ENCODE assay signal across 10 cellular contexts in the genomic region with DNA sequence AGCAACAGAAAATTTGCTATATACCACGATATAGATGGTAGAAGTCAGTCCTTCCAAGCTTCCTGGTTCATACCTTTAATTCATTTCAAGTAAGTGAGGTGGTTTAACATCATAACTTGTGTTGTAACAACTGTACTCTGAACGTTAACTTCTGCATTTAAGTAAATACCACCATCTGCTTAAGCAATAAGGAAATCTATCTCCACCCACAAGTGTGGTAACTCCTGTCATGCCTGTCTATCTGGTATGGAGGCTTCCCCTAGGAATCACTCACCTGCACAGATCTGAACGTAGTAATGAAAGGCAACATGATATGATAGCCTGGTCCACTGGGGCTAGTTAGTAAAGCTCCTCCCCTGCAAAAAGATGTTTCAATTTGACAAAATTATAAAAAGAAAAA. TPM values are rescaled to one million over a fixed set of nuclear protein-coding genes. Genes with fewer than 3 reads are reported as not detected.
A peak's percentile ranks its signal among the peaks of the same experiment; 100 is the strongest.
DNase-seq lines count a peak whose midpoint lies in the region; ATAC-seq and TF ChIP-seq lines count a peak whose summit lies in the region.
"Had no signal": no experiment of that assay in that cellular context is flagged by ENCODE, and none has a peak within 500 bp of the region (broad histone marks: within the 10 kb centered on the region; RNA-seq: fewer than 3 reads in every experiment).

No MANE protein-coding gene starts in this region.

- 21 to 38% methylated on average over 3 of the region's 3 CpGs for WGBS in transverse colon (ENCODE audit: low coverage in 1 of 2), 2 donors
- WGBS in ovary, 3 donors: 68 to 74% (median 73%) methylated on average over 3 of the region's 3 CpGs

- H3K9me3 ChIP-seq in transverse colon (no peaks in the 10 kb centered on the region), ovary (no peaks in the 10 kb centered on the region)

- TF ChIP-seq POLR2A in transverse colon (IDR thresholded peaks at IDR 0.05) (peak; percentile 52), ovary (IDR thresholded peaks at IDR 0.05) (no peak)

- POLR2A ChIA-PET in RWPE1 (lab: Yijun Ruan, JAX; ENCODE audit: low non-redundant PET) (no interaction called here), HEK293T (lab: Yijun Ruan, JAX) (no interaction called here)

- TF ChIP-seq EP300 in transverse colon (IDR thresholded peaks at IDR 0.05; ENCODE audit: low read depth) (no peak), ovary (IDR thresholded peaks at IDR 0.05) (no peak)

- H3K4me1 ChIP-seq in transverse colon: peaks cover 15 to 76% (median 48%) of the 10 kb centered on the region in 4 donors
- peaks cover 4% of the 10 kb centered on the region for H3K4me1 ChIP-seq in ovary (ENCODE audit: insufficient read depth)

- in situ Hi-C loops in transverse colon (cut with MboI; ENCODE audit: low pct_ligation_motif_present in 1 of 4, low pct_unique_long_range_greater_than_20kb in 1 of 4, low sequenced_read_pairs in 3 of 4): no loop called here

- H3K9me3 Mint-ChIP-seq in activated T-cell treated with anti-CD3 and anti-CD28 coated beads, Interleukin-2, amount 50 U/mL, for 24 hours: no peaks in the 10 kb centered on the region

- no peak overlapping the region for H3K27ac Mint-ChIP-seq in activated T-cell treated with anti-CD3 and anti-CD28 coated beads, Interleukin-2, amount 50 U/mL, for 24 hours

- peak overlapping the region in 1 of 4 donors; percentile 93 for H3K4me3 ChIP-seq in transverse colon
- H3K4me3 ChIP-seq in ovary: no peak overlapping the region

- peaks cover 56% of the 10 kb centered on the region for H3K4me1 Mint-ChIP-seq in activated T-cell treated with anti-CD3 and anti-CD28 coated beads, Interleukin-2, amount 50 U/mL, for 24 hours (ENCODE audit: low read depth)

- H3K36me3 ChIP-seq in transverse colon: peaks cover 0 to 4% (median 0%) of the 10 kb centered on the region in 4 donors
- H3K36me3 ChIP-seq in ovary: no peaks in the 10 kb centered on the region

- DNase-seq in activated T-cell treated with anti-CD3 and anti-CD28 coated beads, Interleukin-2, amount 50 U/mL, for 24 hours: no peak
- DNase-seq in activated T-cell treated with anti-CD3 and anti-CD28 coated beads, Interleukin-2, amount 50 U/mL, for 1 hour: no peak
- peak; percentile 45 for DNase-seq in RWPE1 (ENCODE audit: low spot score)
- peak; percentile 37 for DNase-seq in fibroblast of gingiva (ENCODE audit: low read depth)
- DNase-seq in transverse colon: peak; percentile 47
- no peak for DNase-seq in HEK293T (ENCODE audit: extremely low spot score)
- DNase-seq in ovary: no peak
- DNase-seq: NCI-H2081 treated with DMSO at 0.1 percent for 48 hours had no signal

- intact Hi-C loops in transverse colon (cut with DNase I; ENCODE audit: low total_unique reads) (no loop called here), ovary (cut with DNase I) (no loop called here)

- H3K27me3 Mint-ChIP-seq in activated T-cell treated with anti-CD3 and anti-CD28 coated beads, Interleukin-2, amount 50 U/mL, for 24 hours: no peaks in the 10 kb centered on the region

- no peaks in the 10 kb centered on the region for H3K27me3 ChIP-seq in transverse colon
- H3K27me3 ChIP-seq in ovary: no peaks in the 10 kb centered on the region

- peaks cover 89% of the 10 kb centered on the region for H3K36me3 Mint-ChIP-seq in activated T-cell treated with anti-CD3 and anti-CD28 coated beads, Interleukin-2, amount 50 U/mL, for 24 hours (ENCODE audit: low read depth)

- TF ChIP-seq CTCF in RWPE1 (conservative IDR thresholded peaks at IDR 0.05; ENCODE audit: low read depth): no peak
- TF ChIP-seq CTCF in transverse colon (IDR thresholded peaks at IDR 0.05): no peak
- no peak for TF ChIP-seq CTCF in ovary (IDR thresholded peaks at IDR 0.05)

- peak overlapping the region; percentile 93 for H3K4me3 Mint-ChIP-seq in activated T-cell treated with anti-CD3 and anti-CD28 coated beads, Interleukin-2, amount 50 U/mL, for 24 hours

- no peak for ATAC-seq in GM21528 (IDR thresholded peaks at IDR 0.05; ENCODE audit: low FRiP score, unreplicated experiment)
- ATAC-seq: activated CD4-positive, CD25-positive, alpha-beta regulatory T cell treated with anti-CD3 and anti-CD28 coated beads, Interleukin-2, amount 50 U/mL, for 24 hours had no signal

- CTCF ChIA-PET in RWPE1 (lab: Yijun Ruan, JAX): interaction anchor here (0.7 to 1.0 kb wide), 2 partner anchors 137 to 338 kb away, joined by 3 to 4 read pairs; no protein-coding TSS in a partner anchor
- CTCF ChIA-PET in HEK293T (lab: Yijun Ruan, JAX): interaction anchor here (0.6 kb wide), 1 partner anchor 299 kb away, joined by 3 read pairs; no protein-coding TSS in a partner anchor

- H3K27ac ChIP-seq in RWPE1 (no peak overlapping the region), transverse colon (peak overlapping the region; percentile 89 to 97 (median 92)), ovary (no peak overlapping the region)

TF ChIP-seq in HEK293T, 16 proteins besides CTCF, POLR2A, EP300 and RAD21:
- no peak for TF ChIP-seq TARDBP (IDR thresholded peaks at IDR 0.05)
- no peak for TF ChIP-seq SUZ12 (IDR thresholded peaks at IDR 0.05)
- no peak for TF ChIP-seq L3MBTL2 (conservative IDR thresholded peaks at IDR 0.05)
- TF ChIP-seq ZNF384 (IDR thresholded peaks at IDR 0.05): no peak
- no peak for TF ChIP-seq HDGF (IDR thresholded peaks at IDR 0.05; ENCODE audit: borderline replicate concordance)
- no peak for TF ChIP-seq BHLHE40 (IDR thresholded peaks at IDR 0.05; ENCODE audit: borderline replicate concordance)
- no peak for TF ChIP-seq LEF1 (IDR thresholded peaks at IDR 0.05; ENCODE audit: borderline replicate concordance)
- no peak for TF ChIP-seq ARNT (IDR thresholded peaks at IDR 0.05)
- TF ChIP-seq FOXM1 (IDR thresholded peaks at IDR 0.05; ENCODE audit: borderline replicate concordance): no peak
- TF ChIP-seq FOXA1 (IDR thresholded peaks at IDR 0.05): no peak
- no peak for TF ChIP-seq NFRKB (IDR thresholded peaks at IDR 0.05)
- no peak for TF ChIP-seq ELF4 (IDR thresholded peaks at IDR 0.05)

RNA-seq across cellular contexts. Expression of a gene that starts 2.3 kb away (rescaled TPM):
- total RNA-seq in transverse colon: 10 to 100 TPM; 21.7 to 41.0 (median 39.6) TPM
- 10 to 100 TPM; 10.7 to 26.5 (median 24.6) TPM for total RNA-seq in ovary
- polyA plus RNA-seq in ovary: 10 to 100 TPM; 17.9 to 55.2 TPM

RNA-seq across cellular contexts. Expression of a gene that starts 45.9 kb away (rescaled TPM):
- 10 to 100 TPM; 16.5 to 22.2 (median 18.8) TPM for total RNA-seq in transverse colon
- total RNA-seq in ovary: 10 to 100 TPM; 11.3 to 18.6 (median 13.4) TPM
- polyA plus RNA-seq in ovary: 10 to 100 TPM in 1 of 2 donors, 1 to 10 TPM in 1; 7.0 to 11.4 TPM

Comparison
In these comparisons a context has a peak if more than half of its experiments do, and no peak if none do; other contexts are left out.
1. DNase-seq: peak in RWPE1 (single experiment), fibroblast of gingiva (single experiment) and transverse colon (single experiment); none in activated T-cell treated with anti-CD3 and anti-CD28 coated beads, Interleukin-2, amount 50 U/mL, for 24 hours (single experiment), activated T-cell treated with anti-CD3 and anti-CD28 coated beads, Interleukin-2, amount 50 U/mL, for 1 hour (single experiment), HEK293T (single experiment) and ovary (0 of 5).
2. H3K27ac ChIP-seq: peak in transverse colon (4 of 4); none in RWPE1 (single experiment) and ovary (0 of 2).